In genomic region chr17:15169676-15170075, GRCh38 we compare ENCODE assay signal across 25 cellular contexts.
DNase-seq lines count a peak whose midpoint lies in the region; ATAC-seq, FAIRE-seq and TF ChIP-seq lines count a peak whose summit lies in the region.
"Had no signal": no experiment of that assay in that cellular context is flagged by ENCODE, and none has a peak within 500 bp of the region (broad histone marks: within the 10 kb centered on the region; RNA-seq: fewer than 3 reads in every experiment).

No MANE protein-coding gene starts in this region.

- H3K4me3 Mint-ChIP-seq in activated CD8-positive, alpha-beta memory T cell treated with anti-CD3 and anti-CD28 coated beads, Interleukin-2, amount 10 ng/mL, durations not matched to agents 7 days and 5 days: no peak overlapping the region
- H3K4me3 Mint-ChIP-seq: activated T-cell treated with anti-CD3 and anti-CD28 coated beads, Interleukin-2, amount 50 U/mL, for 4 hours; CD8-positive, alpha-beta memory T cell; IgD-negative memory B cell; T-cell had no signal

- H3K4me1 Mint-ChIP-seq in activated CD8-positive, alpha-beta memory T cell treated with anti-CD3 and anti-CD28 coated beads, Interleukin-2, amount 10 ng/mL, durations not matched to agents 7 days and 5 days: no peaks in the 10 kb centered on the region
- H3K4me1 Mint-ChIP-seq: CD8-positive, alpha-beta memory T cell; T-cell had no signal

- peak; percentile 56 for DNase-seq in Caki2 (ENCODE audit: low read depth)
- DNase-seq in HTR-8/SVneo (ENCODE audit: insufficient read length, low spot score): peak; percentile 38
- DNase-seq in bronchial epithelial cell (ENCODE audit: low read depth): peak; percentile 40
- DNase-seq in kidney tubule cell (ENCODE audit: low spot score): peak; percentile 43
- no peak for DNase-seq in NCI-H2196 treated with DMSO at 0.1 percent for 48 hours (lab: John Stamatoyannopoulos, UW; ENCODE audit: unreplicated experiment)
- no peak for DNase-seq in activated CD8-positive, alpha-beta memory T cell treated with anti-CD3 and anti-CD28 coated beads, Interleukin-2, amount 10 ng/mL, durations not matched to agents 7 days and 5 days
- DNase-seq in T-helper 1 cell: no peak
- DNase-seq: activated CD8-positive, alpha-beta memory T cell treated with anti-CD3 and anti-CD28 coated beads for 24 hours; activated naive CD4-positive, alpha-beta T cell treated with Interleukin-2 at 50 U/mL for 16 hours; activated T-cell treated with anti-CD3 and anti-CD28 coated beads, Interleukin-2, amount 50 U/mL, for 4 hours; AML-193; caudate nucleus; CD8-positive, alpha-beta memory T cell; dermis blood vessel endothelial cell; hippocampal formation; NCI-H146; NCI-H69; OCI-M1; SIG-M5; T-cell; upper lobe of right lung had no signal

- peak; percentile 26 for FAIRE-seq in HTR-8/SVneo (lab: Jason Lieb, UNC)
- FAIRE-seq in bronchial epithelial cell (lab: Jason Lieb, UNC): no peak
- FAIRE-seq: islet of Langerhans had no signal

- ATAC-seq in activated CD8-positive, alpha-beta memory T cell treated with anti-CD3 and anti-CD28 coated beads, Interleukin-2, amount 10 ng/mL, durations not matched to agents 7 days and 5 days: no peak
- ATAC-seq: activated T-cell treated with anti-CD3 and anti-CD28 coated beads, Interleukin-2, amount 50 U/mL, for 4 hours; T-cell; upper lobe of right lung had no signal

- H3K9me3 Mint-ChIP-seq in activated CD8-positive, alpha-beta memory T cell treated with anti-CD3 and anti-CD28 coated beads, Interleukin-2, amount 10 ng/mL, durations not matched to agents 7 days and 5 days (ENCODE audit: low read depth): no peaks in the 10 kb centered on the region
- H3K9me3 Mint-ChIP-seq: activated T-cell treated with anti-CD3 and anti-CD28 coated beads, Interleukin-2, amount 50 U/mL, for 4 hours; CD8-positive, alpha-beta memory T cell had no signal

- no peaks in the 10 kb centered on the region for H3K27me3 ChIP-seq in bronchial epithelial cell (ENCODE audit: control insufficient read depth, insufficient read depth, low read length)
- H3K27me3 ChIP-seq: upper lobe of right lung had no signal

- H3K27ac Mint-ChIP-seq in activated CD8-positive, alpha-beta memory T cell treated with anti-CD3 and anti-CD28 coated beads, Interleukin-2, amount 10 ng/mL, durations not matched to agents 7 days and 5 days: no peak overlapping the region
- H3K27ac Mint-ChIP-seq: CD8-positive, alpha-beta memory T cell; T-cell had no signal

- H3K36me3 Mint-ChIP-seq in activated CD8-positive, alpha-beta memory T cell treated with anti-CD3 and anti-CD28 coated beads, Interleukin-2, amount 10 ng/mL, durations not matched to agents 7 days and 5 days: no peaks in the 10 kb centered on the region
- H3K36me3 Mint-ChIP-seq: CD8-positive, alpha-beta memory T cell; IgD-negative memory B cell; T-cell had no signal

- no peak overlapping the region for H3K4me3 ChIP-seq in bronchial epithelial cell (ENCODE audit: low read depth, low read length)
- H3K4me3 ChIP-seq: lung, prostate gland, upper lobe of right lung had no signal

- TF ChIP-seq CTCF in bronchial epithelial cell (IDR thresholded peaks at IDR 0.05; ENCODE audit: insufficient read depth, low read length, severe bottlenecking): no peak

- CTCF ChIA-PET in activated CD8-positive, alpha-beta memory T cell treated with anti-CD3 and anti-CD28 coated beads, Interleukin-2, amount 10 ng/mL, durations not matched to agents 7 days and 5 days (lab: Charles Lee): no interaction called here

- no peaks in the 10 kb centered on the region for H3K36me3 ChIP-seq in bronchial epithelial cell (ENCODE audit: control insufficient read depth, insufficient read depth, low read length)
- H3K36me3 ChIP-seq: prostate gland, upper lobe of right lung had no signal

- in situ Hi-C loops in Caki2 (cut with HindIII; ENCODE audit: low pct_unique_long_range_greater_than_20kb, low sequenced_read_pairs): no loop called here

- H3K27me3 Mint-ChIP-seq in activated CD8-positive, alpha-beta memory T cell treated with anti-CD3 and anti-CD28 coated beads, Interleukin-2, amount 10 ng/mL, durations not matched to agents 7 days and 5 days: no peaks in the 10 kb centered on the region

Comparison
In these comparisons a context has a peak if more than half of its experiments do, and no peak if none do; other contexts are left out.
1. DNase-seq: peak in Caki2 (single experiment), HTR-8/SVneo (single experiment), bronchial epithelial cell (single experiment) and kidney tubule cell (single experiment); none in NCI-H2196 treated with DMSO at 0.1 percent for 48 hours (single experiment), activated CD8-positive, alpha-beta memory T cell treated with anti-CD3 and anti-CD28 coated beads, Interleukin-2, amount 10 ng/mL, durations not matched to agents 7 days and 5 days (single experiment) and T-helper 1 cell (0 of 5).